Comparison of ENCODE assay signal across 1 cellular context in the genomic region with DNA sequence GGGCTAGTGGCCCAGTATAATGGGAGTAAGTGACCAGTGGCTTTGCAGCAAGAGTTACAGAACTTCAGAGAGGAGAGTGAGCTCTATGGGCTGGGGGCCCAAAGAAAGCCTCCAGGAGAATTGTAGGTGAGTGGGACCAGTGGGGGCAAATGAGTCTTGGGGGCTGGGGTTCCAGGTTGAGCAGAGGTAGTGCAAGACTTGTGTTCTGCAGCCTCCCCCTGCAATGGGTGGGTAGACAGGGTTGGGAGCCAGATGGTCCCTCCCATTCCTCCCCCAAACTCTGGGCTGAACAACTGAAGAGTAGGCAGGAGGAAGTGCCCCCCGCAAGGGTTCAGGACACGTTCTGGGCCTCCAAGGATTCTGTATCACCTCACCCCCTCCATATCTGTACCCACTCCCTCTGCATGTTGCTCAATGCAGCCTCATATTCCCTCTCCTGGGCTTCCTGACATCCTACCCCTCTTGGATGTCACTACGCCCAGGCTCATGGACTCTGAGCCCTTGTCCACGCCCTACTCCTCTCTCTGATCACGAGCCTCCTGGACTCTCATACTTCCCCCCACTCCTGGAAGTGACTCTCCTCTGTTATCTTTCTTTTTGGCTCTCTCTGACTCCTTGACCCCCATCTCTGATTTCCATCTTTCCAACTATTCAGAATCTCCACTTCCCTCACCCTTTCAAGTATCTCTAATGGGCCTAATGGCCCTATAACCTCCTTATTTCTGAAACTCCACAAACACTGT.
A peak's percentile ranks its signal among the peaks of the same experiment; 100 is the strongest.
TF ChIP-seq lines count a peak whose summit lies in the region.

No MANE protein-coding gene starts in this region.

TF ChIP-seq in HepG2, 621 proteins besides CTCF, POLR2A, EP300 and RAD21 (continued from another document and continues in another):
- TF ChIP-seq, protein P1, sequence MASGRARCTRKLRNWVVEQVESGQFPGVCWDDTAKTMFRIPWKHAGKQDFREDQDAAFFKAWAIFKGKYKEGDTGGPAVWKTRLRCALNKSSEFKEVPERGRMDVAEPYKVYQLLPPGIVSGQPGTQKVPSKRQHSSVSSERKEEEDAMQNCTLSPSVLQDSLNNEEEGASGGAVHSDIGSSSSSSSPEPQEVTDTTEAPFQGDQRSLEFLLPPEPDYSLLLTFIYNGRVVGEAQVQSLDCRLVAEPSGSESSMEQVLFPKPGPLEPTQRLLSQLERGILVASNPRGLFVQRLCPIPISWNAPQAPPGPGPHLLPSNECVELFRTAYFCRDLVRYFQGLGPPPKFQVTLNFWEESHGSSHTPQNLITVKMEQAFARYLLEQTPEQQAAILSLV (CRISPR knock-in tag; IDR thresholded peaks at IDR 0.05; ENCODE audit: borderline replicate concordance) = 0 out of 2 replicates have a peak, but pooled peaks have one; percentile 38
- TF ChIP-seq, protein P2, sequence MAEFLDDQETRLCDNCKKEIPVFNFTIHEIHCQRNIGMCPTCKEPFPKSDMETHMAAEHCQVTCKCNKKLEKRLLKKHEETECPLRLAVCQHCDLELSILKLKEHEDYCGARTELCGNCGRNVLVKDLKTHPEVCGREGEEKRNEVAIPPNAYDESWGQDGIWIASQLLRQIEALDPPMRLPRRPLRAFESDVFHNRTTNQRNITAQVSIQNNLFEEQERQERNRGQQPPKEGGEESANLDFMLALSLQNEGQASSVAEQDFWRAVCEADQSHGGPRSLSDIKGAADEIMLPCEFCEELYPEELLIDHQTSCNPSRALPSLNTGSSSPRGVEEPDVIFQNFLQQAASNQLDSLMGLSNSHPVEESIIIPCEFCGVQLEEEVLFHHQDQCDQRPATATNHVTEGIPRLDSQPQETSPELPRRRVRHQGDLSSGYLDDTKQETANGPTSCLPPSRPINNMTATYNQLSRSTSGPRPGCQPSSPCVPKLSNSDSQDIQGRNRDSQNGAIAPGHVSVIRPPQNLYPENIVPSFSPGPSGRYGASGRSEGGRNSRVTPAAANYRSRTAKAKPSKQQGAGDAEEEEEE (CRISPR knock-in tag; IDR thresholded peaks at IDR 0.05; ENCODE audit: borderline replicate concordance) = no peak
- TF ChIP-seq GABPA (IDR thresholded peaks at IDR 0.05; ENCODE audit: low read depth, low read length) (no peak), GABPA (CRISPR knock-in tag; IDR thresholded peaks at IDR 0.05; ENCODE audit: low read depth) (peak; percentile 71), ZNF256 (CRISPR knock-in tag; conservative IDR thresholded peaks at IDR 0.05) (no peak), PHF21A (CRISPR knock-in tag; IDR thresholded peaks at IDR 0.05) (no peak; the same call in 1 of the 2 replicates), NFIB (CRISPR knock-in tag; IDR thresholded peaks at IDR 0.05; ENCODE audit: borderline replicate concordance) (no peak), ARNTL (CRISPR knock-in tag; IDR thresholded peaks at IDR 0.05) (no peak), DPF2 (CRISPR knock-in tag; IDR thresholded peaks at IDR 0.05; ENCODE audit: borderline replicate concordance, low read depth) (0 out of 2 replicates have a peak, but pooled peaks have one; percentile 36), ARNT (IDR thresholded peaks at IDR 0.05) (no peak), KLF12 (CRISPR knock-in tag; IDR thresholded peaks at IDR 0.05; ENCODE audit: borderline replicate concordance) (no peak; the same call in 1 of the 2 replicates), ELF3 (CRISPR knock-in tag; IDR thresholded peaks at IDR 0.05) (peak; percentile 88), PRPF4 (IDR thresholded peaks at IDR 0.05; ENCODE audit: low read depth, low read length, poor library complexity, severe bottlenecking) (no peak), ZFX (CRISPR knock-in tag; IDR thresholded peaks at IDR 0.05; ENCODE audit: low read depth) (peak; percentile 27; the same call in 1 of the 2 replicates), ZNF282 (IDR thresholded peaks at IDR 0.05; ENCODE audit: partially characterized antibody) (no peak), ZFP36L2 (CRISPR knock-in tag; IDR thresholded peaks at IDR 0.05) (no peak), MAZ (IDR thresholded peaks at IDR 0.05; ENCODE audit: borderline replicate concordance, low read depth, low read length) (peak; percentile 82), MAZ (CRISPR knock-in tag; IDR thresholded peaks at IDR 0.05; ENCODE audit: low read depth) (peak; percentile 70; the same call in 1 of the 2 replicates), ZNF598 (CRISPR knock-in tag; IDR thresholded peaks at IDR 0.05; ENCODE audit: borderline replicate concordance) (no peak), REL (CRISPR knock-in tag; conservative IDR thresholded peaks at IDR 0.05) (no peak), ZMYM2 (CRISPR knock-in tag; IDR thresholded peaks at IDR 0.05) (no peak), MAFG (CRISPR knock-in tag; IDR thresholded peaks at IDR 0.05) (no peak), SETDB1 (CRISPR knock-in tag; IDR thresholded peaks at IDR 0.05; ENCODE audit: borderline replicate concordance) (no peak), EHMT2 (IDR thresholded peaks at IDR 0.05; ENCODE audit: borderline replicate concordance, low read depth, low read length) (peak; percentile 43; the same call in 1 of the 2 replicates), GTF2F1 (IDR thresholded peaks at IDR 0.05; ENCODE audit: low read length) (no peak), ZFAT (CRISPR knock-in tag; conservative IDR thresholded peaks at IDR 0.05) (no peak), XBP1 (CRISPR knock-in tag; IDR thresholded peaks at IDR 0.05) (no peak), ZNF564 (CRISPR knock-in tag; IDR thresholded peaks at IDR 0.05) (no peak)
- TF ChIP-seq, protein P3, sequence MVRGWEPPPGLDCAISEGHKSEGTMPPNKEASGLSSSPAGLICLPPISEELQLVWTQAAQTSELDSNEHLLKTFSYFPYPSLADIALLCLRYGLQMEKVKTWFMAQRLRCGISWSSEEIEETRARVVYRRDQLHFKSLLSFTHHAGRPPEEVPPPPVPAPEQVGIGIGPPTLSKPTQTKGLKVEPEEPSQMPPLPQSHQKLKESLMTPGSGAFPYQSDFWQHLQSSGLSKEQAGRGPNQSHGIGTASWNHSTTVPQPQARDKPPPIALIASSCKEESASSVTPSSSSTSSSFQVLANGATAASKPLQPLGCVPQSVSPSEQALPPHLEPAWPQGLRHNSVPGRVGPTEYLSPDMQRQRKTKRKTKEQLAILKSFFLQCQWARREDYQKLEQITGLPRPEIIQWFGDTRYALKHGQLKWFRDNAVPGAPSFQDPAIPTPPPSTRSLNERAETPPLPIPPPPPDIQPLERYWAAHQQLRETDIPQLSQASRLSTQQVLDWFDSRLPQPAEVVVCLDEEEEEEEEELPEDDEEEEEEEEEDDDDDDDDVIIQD (CRISPR knock-in tag; IDR thresholded peaks at IDR 0.05; ENCODE audit: low read depth) = peak; percentile 57; the same call in 1 of the 2 replicates
- TF ChIP-seq, protein P4, sequence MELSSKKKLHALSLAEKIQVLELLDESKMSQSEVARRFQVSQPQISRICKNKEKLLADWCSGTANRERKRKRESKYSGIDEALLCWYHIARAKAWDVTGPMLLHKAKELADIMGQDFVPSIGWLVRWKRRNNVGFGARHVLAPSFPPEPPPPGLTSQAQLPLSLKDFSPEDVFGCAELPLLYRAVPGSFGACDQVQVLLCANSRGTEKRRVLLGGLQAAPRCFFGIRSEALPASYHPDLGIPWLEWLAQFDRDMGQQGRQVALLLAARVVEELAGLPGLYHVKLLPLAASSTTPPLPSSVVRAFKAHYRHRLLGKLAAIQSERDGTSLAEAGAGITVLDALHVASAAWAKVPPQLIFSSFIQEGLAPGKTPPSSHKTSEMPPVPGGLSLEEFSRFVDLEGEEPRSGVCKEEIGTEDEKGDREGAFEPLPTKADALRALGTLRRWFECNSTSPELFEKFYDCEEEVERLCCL (CRISPR knock-in tag; IDR thresholded peaks at IDR 0.05; ENCODE audit: borderline replicate concordance) = no peak
- TF ChIP-seq, protein P5, sequence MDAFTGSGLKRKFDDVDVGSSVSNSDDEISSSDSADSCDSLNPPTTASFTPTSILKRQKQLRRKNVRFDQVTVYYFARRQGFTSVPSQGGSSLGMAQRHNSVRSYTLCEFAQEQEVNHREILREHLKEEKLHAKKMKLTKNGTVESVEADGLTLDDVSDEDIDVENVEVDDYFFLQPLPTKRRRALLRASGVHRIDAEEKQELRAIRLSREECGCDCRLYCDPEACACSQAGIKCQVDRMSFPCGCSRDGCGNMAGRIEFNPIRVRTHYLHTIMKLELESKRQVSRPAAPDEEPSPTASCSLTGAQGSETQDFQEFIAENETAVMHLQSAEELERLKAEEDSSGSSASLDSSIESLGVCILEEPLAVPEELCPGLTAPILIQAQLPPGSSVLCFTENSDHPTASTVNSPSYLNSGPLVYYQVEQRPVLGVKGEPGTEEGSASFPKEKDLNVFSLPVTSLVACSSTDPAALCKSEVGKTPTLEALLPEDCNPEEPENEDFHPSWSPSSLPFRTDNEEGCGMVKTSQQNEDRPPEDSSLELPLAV (CRISPR knock-in tag; conservative IDR thresholded peaks at IDR 0.05; ENCODE audit: low read depth) = no peak
- TF ChIP-seq, protein P6, sequence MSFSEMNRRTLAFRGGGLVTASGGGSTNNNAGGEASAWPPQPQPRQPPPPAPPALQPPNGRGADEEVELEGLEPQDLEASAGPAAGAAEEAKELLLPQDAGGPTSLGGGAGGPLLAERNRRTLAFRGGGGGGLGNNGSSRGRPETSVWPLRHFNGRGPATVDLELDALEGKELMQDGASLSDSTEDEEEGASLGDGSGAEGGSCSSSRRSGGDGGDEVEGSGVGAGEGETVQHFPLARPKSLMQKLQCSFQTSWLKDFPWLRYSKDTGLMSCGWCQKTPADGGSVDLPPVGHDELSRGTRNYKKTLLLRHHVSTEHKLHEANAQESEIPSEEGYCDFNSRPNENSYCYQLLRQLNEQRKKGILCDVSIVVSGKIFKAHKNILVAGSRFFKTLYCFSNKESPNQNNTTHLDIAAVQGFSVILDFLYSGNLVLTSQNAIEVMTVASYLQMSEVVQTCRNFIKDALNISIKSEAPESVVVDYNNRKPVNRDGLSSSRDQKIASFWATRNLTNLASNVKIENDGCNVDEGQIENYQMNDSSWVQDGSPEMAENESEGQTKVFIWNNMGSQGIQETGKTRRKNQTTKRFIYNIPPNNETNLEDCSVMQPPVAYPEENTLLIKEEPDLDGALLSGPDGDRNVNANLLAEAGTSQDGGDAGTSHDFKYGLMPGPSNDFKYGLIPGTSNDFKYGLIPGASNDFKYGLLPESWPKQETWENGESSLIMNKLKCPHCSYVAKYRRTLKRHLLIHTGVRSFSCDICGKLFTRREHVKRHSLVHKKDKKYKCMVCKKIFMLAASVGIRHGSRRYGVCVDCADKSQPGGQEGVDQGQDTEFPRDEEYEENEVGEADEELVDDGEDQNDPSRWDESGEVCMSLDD (CRISPR knock-in tag; IDR thresholded peaks at IDR 0.05; ENCODE audit: borderline replicate concordance) = no peak
- TF ChIP-seq, protein P7, sequence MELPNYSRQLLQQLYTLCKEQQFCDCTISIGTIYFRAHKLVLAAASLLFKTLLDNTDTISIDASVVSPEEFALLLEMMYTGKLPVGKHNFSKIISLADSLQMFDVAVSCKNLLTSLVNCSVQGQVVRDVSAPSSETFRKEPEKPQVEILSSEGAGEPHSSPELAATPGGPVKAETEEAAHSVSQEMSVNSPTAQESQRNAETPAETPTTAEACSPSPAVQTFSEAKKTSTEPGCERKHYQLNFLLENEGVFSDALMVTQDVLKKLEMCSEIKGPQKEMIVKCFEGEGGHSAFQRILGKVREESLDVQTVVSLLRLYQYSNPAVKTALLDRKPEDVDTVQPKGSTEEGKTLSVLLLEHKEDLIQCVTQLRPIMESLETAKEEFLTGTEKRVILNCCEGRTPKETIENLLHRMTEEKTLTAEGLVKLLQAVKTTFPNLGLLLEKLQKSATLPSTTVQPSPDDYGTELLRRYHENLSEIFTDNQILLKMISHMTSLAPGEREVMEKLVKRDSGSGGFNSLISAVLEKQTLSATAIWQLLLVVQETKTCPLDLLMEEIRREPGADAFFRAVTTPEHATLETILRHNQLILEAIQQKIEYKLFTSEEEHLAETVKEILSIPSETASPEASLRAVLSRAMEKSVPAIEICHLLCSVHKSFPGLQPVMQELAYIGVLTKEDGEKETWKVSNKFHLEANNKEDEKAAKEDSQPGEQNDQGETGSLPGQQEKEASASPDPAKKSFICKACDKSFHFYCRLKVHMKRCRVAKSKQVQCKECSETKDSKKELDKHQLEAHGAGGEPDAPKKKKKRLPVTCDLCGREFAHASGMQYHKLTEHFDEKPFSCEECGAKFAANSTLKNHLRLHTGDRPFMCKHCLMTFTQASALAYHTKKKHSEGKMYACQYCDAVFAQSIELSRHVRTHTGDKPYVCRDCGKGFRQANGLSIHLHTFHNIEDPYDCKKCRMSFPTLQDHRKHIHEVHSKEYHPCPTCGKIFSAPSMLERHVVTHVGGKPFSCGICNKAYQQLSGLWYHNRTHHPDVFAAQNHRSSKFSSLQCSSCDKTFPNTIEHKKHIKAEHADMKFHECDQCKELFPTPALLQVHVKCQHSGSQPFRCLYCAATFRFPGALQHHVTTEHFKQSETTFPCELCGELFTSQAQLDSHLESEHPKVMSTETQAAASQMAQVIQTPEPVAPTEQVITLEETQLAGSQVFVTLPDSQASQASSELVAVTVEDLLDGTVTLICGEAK (IDR thresholded peaks at IDR 0.05) = no peak
- TF ChIP-seq, protein P7 (CRISPR knock-in tag; IDR thresholded peaks at IDR 0.05) = no peak
